21 cellular contexts compared by ENCODE assay signal in the genomic region with DNA sequence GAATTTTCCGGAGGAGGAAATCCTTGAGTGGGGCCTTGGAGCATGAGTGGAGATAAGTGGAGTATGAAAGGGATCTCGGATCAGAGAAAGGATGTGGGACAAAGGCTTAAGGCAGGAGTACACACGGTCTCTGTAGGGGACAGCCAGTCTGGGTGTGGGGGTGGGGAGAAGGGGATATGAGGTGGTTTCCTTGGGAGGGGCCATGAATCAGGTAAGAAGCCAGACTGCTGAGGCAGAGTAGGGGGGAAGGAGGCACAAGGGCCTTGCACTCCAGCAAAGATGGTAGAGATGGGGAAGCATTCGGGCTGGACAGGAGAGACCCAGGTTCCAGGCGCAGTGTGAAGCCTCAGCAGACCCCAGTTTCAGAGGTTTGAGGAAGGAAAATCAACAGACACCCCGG. TPM values are rescaled to one million over a fixed set of nuclear protein-coding genes. Genes with fewer than 3 reads are reported as not detected.
A peak's percentile ranks its signal among the peaks of the same experiment; 100 is the strongest.
DNase-seq lines count a peak whose midpoint lies in the region; ATAC-seq and TF ChIP-seq lines count a peak whose summit lies in the region.
"Had no signal": no experiment of that assay in that cellular context is flagged by ENCODE, and none has a peak within 500 bp of the region (broad histone marks: within the 10 kb centered on the region; RNA-seq: fewer than 3 reads in every experiment).

No MANE protein-coding gene starts in this region.

- H3K4me1 ChIP-seq in GM23338 (ENCODE audit: insufficient read depth) (peaks cover 25% of the 10 kb centered on the region), colonic mucosa (peaks cover 3% of the 10 kb centered on the region)

- no peaks in the 10 kb centered on the region for H3K79me2 ChIP-seq in GM23338 (replicated peaks; ENCODE audit: insufficient read depth)

- ATAC-seq in GM23338 (no peak), GM21619 (IDR thresholded peaks at IDR 0.05; ENCODE audit: unreplicated experiment) (no peak)
- ATAC-seq: esophagus mucosa, heart right ventricle had no signal

- H3K4me3 Mint-ChIP-seq in GM23338 (peak overlapping the region; percentile 84), nephron (peak overlapping the region; percentile 71 to 82 (median 78))

- H3K9me3 Mint-ChIP-seq in GM23338 (peaks cover 3% of the 10 kb centered on the region; the same call in 1 of the 3 replicates), nephron (no peaks in the 10 kb centered on the region)

- intact Hi-C loops in colonic mucosa (cut with DNase I): no loop called here

- H3K4me3 ChIP-seq in GM23338 (peak overlapping the region; percentile 85), colonic mucosa (peak overlapping the region; percentile 52)
- H3K4me3 ChIP-seq: coronary artery had no signal

- peaks cover 14% of the 10 kb centered on the region for H3K36me3 Mint-ChIP-seq in GM23338 (ENCODE audit: low read depth)
- H3K36me3 Mint-ChIP-seq in nephron (ENCODE audit: low read depth): peaks cover 8% of the 10 kb centered on the region

- H3K27me3 ChIP-seq in GM23338 (ENCODE audit: insufficient read depth) (peaks cover 23% of the 10 kb centered on the region), colonic mucosa (no peaks in the 10 kb centered on the region)

- peak overlapping the region; percentile 98 for H3K4me2 ChIP-seq in GM23338

- no peaks in the 10 kb centered on the region for H3K9me3 ChIP-seq in colonic mucosa
- H3K9me3 ChIP-seq: BE2C, heart right ventricle, tibial nerve had no signal

- H4K20me1 ChIP-seq in GM23338 (replicated peaks; ENCODE audit: insufficient read depth): no peaks in the 10 kb centered on the region

- H2AFZ ChIP-seq in GM23338: no peak overlapping the region

- H3K27me3 Mint-ChIP-seq in GM23338 (ENCODE audit: insufficient read depth, low read depth, poor library complexity): peaks cover 37% of the 10 kb centered on the region
- peaks cover 31% of the 10 kb centered on the region for H3K27me3 Mint-ChIP-seq in nephron (ENCODE audit: low read depth)

- H3K9ac ChIP-seq in colonic mucosa (ENCODE audit: low read depth in 2 of 2, low read length in 2 of 2): peak overlapping the region; percentile 93 to 100

- TF ChIP-seq CTCF in C4-2B (conservative IDR thresholded peaks at IDR 0.05) (no peak), GM23338 (conservative IDR thresholded peaks at IDR 0.05; ENCODE audit: low read depth in 2 of 2) (no peak), colonic mucosa (IDR thresholded peaks at IDR 0.05) (no peak), nephron (IDR thresholded peaks at IDR 0.05; ENCODE audit: unreplicated experiment in 3 of 3) (no peak)

- 0 out of 2 replicates have a peak, but pooled peaks cover 4% of the 10 kb centered on the region for H3F3A ChIP-seq in GM23338 (replicated peaks; ENCODE audit: low read depth)

- H3K4me1 Mint-ChIP-seq in GM23338: peaks cover 41% of the 10 kb centered on the region
- H3K4me1 Mint-ChIP-seq in nephron: peaks cover 20% of the 10 kb centered on the region

- H3K27ac ChIP-seq in C4-2B: peak overlapping the region; percentile 94
- peak overlapping the region; percentile 74; the same call in 1 of the 2 replicates for H3K27ac ChIP-seq in GM23338 (ENCODE audit: low read depth)
- peak overlapping the region; percentile 87 for H3K27ac ChIP-seq in colonic mucosa
- H3K27ac ChIP-seq: coronary artery had no signal

- no peak for DNase-seq in GM23338 (ENCODE audit: low spot score)
- DNase-seq in colonic mucosa: peak; percentile 41
- no peak for DNase-seq in T-helper 1 cell
- DNase-seq in mucosa of gallbladder (ENCODE audit: low spot score): no peak
- no peak for DNase-seq in NCI-H1436 (lab: John Stamatoyannopoulos, UW)
- DNase-seq: activated CD4-positive, CD25-positive, alpha-beta regulatory T cell; activated CD8-positive, alpha-beta memory T cell treated with anti-CD3 and anti-CD28 coated beads, Interleukin-2, amount 50 U/mL, for 48 hours; anterior cingulate cortex; BE2C; heart right ventricle; IMR-90; NCI-H1105 treated with DMSO at 0.1 percent for 48 hours; NCI-H446; stimulated activated CD4-positive, alpha-beta T cell treated with anti-CD3 and anti-CD28 coated beads, Interleukin-15, amount 100 ng/mL, for 24 hours had no signal

- H3K36me3 ChIP-seq in GM23338 (ENCODE audit: insufficient read depth): peaks cover 3% of the 10 kb centered on the region; the same call in 1 of the 2 replicates
- H3K36me3 ChIP-seq in colonic mucosa: peaks cover 6% of the 10 kb centered on the region
- H3K36me3 ChIP-seq: BE2C had no signal

- no peaks in the 10 kb centered on the region for H3K9me2 ChIP-seq in GM23338 (ENCODE audit: insufficient read depth)

- H3K27ac Mint-ChIP-seq in GM23338 (peak overlapping the region; percentile 94), nephron (peak overlapping the region; percentile 73 to 89 (median 76))

TF ChIP-seq in GM23338, 12 proteins besides CTCF, POLR2A, EP300 and RAD21 (continues in another document):
- no peak for TF ChIP-seq ZNF114 (CRISPR knock-in tag; IDR thresholded peaks at IDR 0.05)
- no peak for TF ChIP-seq POLR2AphosphoS5 (IDR thresholded peaks at IDR 0.05; ENCODE audit: low read depth)

RNA-seq across cellular contexts. Expression of gene HSD11B2, which starts 1.6 kb away (rescaled TPM):
- 23.0 and 25.1 TPM in 2 replicates for total RNA-seq in GM23338 (2014; rRNA removed; shearing (Covaris generic))
- 14.8 and 16.6 TPM in 2 replicates for polyA plus RNA-seq in GM23338 (2016; fragmentation: Nextera tagmentation; extraction: Ambion mirVana)
- 100 to 1,000 TPM; 348 to 378 TPM for total RNA-seq in colonic mucosa
- total RNA-seq in mucosa of gallbladder: 29.1 TPM
- total RNA-seq: IMR-90 had no signal

RNA-seq across cellular contexts. Expression of gene ZDHHC1, which starts 16.2 kb away (rescaled TPM):
- 2.3 and 2.7 TPM in 2 replicates for total RNA-seq in GM23338 (2014; rRNA removed; shearing (Covaris generic))
- polyA plus RNA-seq in GM23338 (2016; fragmentation: Nextera tagmentation; extraction: Ambion mirVana): 1.4 and 1.6 TPM in 2 replicates
- total RNA-seq in colonic mucosa (1 to 10 TPM; 7.9 to 8.7 TPM), mucosa of gallbladder (23.2 TPM)

RNA-seq across cellular contexts. Expression of gene TPPP3, which starts 39.2 kb away (rescaled TPM):
- total RNA-seq in GM23338 (2014; rRNA removed; shearing (Covaris generic)): 0.28 TPM in 1 of 2 replicates, not detected in the other
- polyA plus RNA-seq in GM23338 (2016; fragmentation: Nextera tagmentation; extraction: Ambion mirVana): 0.26 and 1.3 TPM in 2 replicates
- 10 to 100 TPM in 1 of 2 donors, 1 to 10 TPM in 1; 3.7 to 12.3 TPM for total RNA-seq in colonic mucosa
- 12.3 TPM for total RNA-seq in mucosa of gallbladder

RNA-seq across cellular contexts. Expression of gene ATP6V0D1, which starts 48.5 kb away (rescaled TPM):
- 68.7 and 69.4 TPM in 2 replicates for total RNA-seq in GM23338 (2014; rRNA removed; shearing (Covaris generic))
- 19.5 and 20.6 TPM in 2 replicates for polyA plus RNA-seq in GM23338 (2016; fragmentation: Nextera tagmentation; extraction: Ambion mirVana)
- total RNA-seq in colonic mucosa: 100 to 1,000 TPM; 194 to 195 TPM
- total RNA-seq in mucosa of gallbladder: 106 TPM

RNA-seq across cellular contexts. Expression of gene AGRP, which starts 50.9 kb away (rescaled TPM):
- not detected in 2 replicates for total RNA-seq in GM23338 (2014; rRNA removed; shearing (Covaris generic))
- polyA plus RNA-seq in GM23338 (2016; fragmentation: Nextera tagmentation; extraction: Ambion mirVana): not detected in 2 replicates
- total RNA-seq in colonic mucosa: not detected
- total RNA-seq in mucosa of gallbladder: not detected
- total RNA-seq: esophagus mucosa, heart right ventricle, IMR-90, lower leg skin, tibial nerve had no signal
- polyA plus RNA-seq: IMR-90 had no signal

Comparison
In these comparisons a context has a peak if more than half of its experiments do, and no peak if none do; other contexts are left out.
1. RNA of gene HSD11B2, which starts 1.6 kb away (total RNA-seq): 348 to 378 TPM in colonic mucosa; 29.1 TPM in mucosa of gallbladder (single experiment) and 23.0 to 25.1 TPM in GM23338; every median in the first group is over 10 times any median in the second.
2. Peak in every context shown above with its lines, with median percentiles within 50 percentile points of each other: H3K27ac ChIP-seq.